1 cellular context compared by ENCODE assay signal in genomic region chr12:110966081-110966760, GRCh38.
TF ChIP-seq lines count a peak whose summit lies in the region.

No MANE protein-coding gene starts in this region.

TF ChIP-seq in GM23338, 12 proteins besides CTCF, POLR2A, EP300 and RAD21 (continued from another document):
- TF ChIP-seq REST (IDR thresholded peaks at IDR 0.05; ENCODE audit: unreplicated experiment) (no peak), ZNF331 (CRISPR knock-in tag; IDR thresholded peaks at IDR 0.05; ENCODE audit: low read depth) (no peak), ETS1 (IDR thresholded peaks at IDR 0.05) (no peak), ZNF462 (CRISPR knock-in tag; IDR thresholded peaks at IDR 0.05) (no peak), JUNB (IDR thresholded peaks at IDR 0.05; ENCODE audit: unreplicated experiment) (no peak), EZH2 (IDR thresholded peaks at IDR 0.05; ENCODE audit: low read depth, unreplicated experiment) (no peak), ZNF114 (CRISPR knock-in tag; IDR thresholded peaks at IDR 0.05) (no peak)
